ENCODE assay signal across 1 cellular context in genomic region chr2:27538839-27539450, GRCh38.
A peak's percentile ranks its signal among the peaks of the same experiment; 100 is the strongest.
TF ChIP-seq lines count a peak whose summit lies in the region.
"Not testable (repeated sequence)": the region's sequence is repeated elsewhere in the genome, so short reads cannot be mapped to it uniquely, and the experiment has no call there.

No MANE protein-coding gene starts in this region.

TF ChIP-seq in K562, 482 proteins besides CTCF, POLR2A, EP300 and RAD21:
- peak; percentile 12 to 62; a peak in 2 of 4 replicates for TF ChIP-seq TRIM24 (IDR thresholded peaks at IDR 0.05)
- peak; percentile 17 for TF ChIP-seq HDAC3 (IDR thresholded peaks at IDR 0.05; ENCODE audit: borderline replicate concordance, partially characterized antibody)
- TF ChIP-seq SMARCC2 (IDR thresholded peaks at IDR 0.05; ENCODE audit: low read depth): peak; percentile 62; the same call in 1 of the 2 replicates
- TF ChIP-seq ZBTB2 (IDR thresholded peaks at IDR 0.05): 0 out of 2 replicates have a peak, but pooled peaks have one; percentile 37
- TF ChIP-seq LEF1 (IDR thresholded peaks at IDR 0.05): 0 out of 2 replicates have a peak, but pooled peaks have one; percentile 28
- TF ChIP-seq CBFA2T2 (conservative IDR thresholded peaks at IDR 0.05): peak; percentile 83
- peak; percentile 79 for TF ChIP-seq NCOR1 (IDR thresholded peaks at IDR 0.05)
- peak; percentile 87 for TF ChIP-seq DPF2 (IDR thresholded peaks at IDR 0.05)
- TF ChIP-seq MEIS2 (IDR thresholded peaks at IDR 0.05; ENCODE audit: partially characterized antibody): peak; percentile 12
- TF ChIP-seq EP400 (IDR thresholded peaks at IDR 0.05): peak; percentile 64
- TF ChIP-seq SMARCE1 (IDR thresholded peaks at IDR 0.05): peak; percentile 68; the same call in 1 of the 2 replicates
- 0 out of 2 replicates have a peak, but pooled peaks have one; percentile 46 for TF ChIP-seq CXXC5 (CRISPR knock-in tag; IDR thresholded peaks at IDR 0.05)
- TF ChIP-seq FOXK2 (conservative IDR thresholded peaks at IDR 0.05 in 1 of 2, IDR thresholded peaks at IDR 0.05 in 1 of 2; ENCODE audit: low read depth in 2 of 2): peak; percentile 48 to 50; a peak in 2 of 4 replicates
- TF ChIP-seq MTA2 (IDR thresholded peaks at IDR 0.05; ENCODE audit: low read depth): peak; percentile 42; the same call in 1 of the 2 replicates
- peak; percentile 77 for TF ChIP-seq SMARCA4 (IDR thresholded peaks at IDR 0.05)
- peak; percentile 49; the same call in 1 of the 2 replicates for TF ChIP-seq NR2C1 (IDR thresholded peaks at IDR 0.05)
- 0 out of 2 replicates have a peak, but pooled peaks have one; percentile 16 for TF ChIP-seq NR2C1 (tag; IDR thresholded peaks at IDR 0.05)
- 0 out of 2 replicates have a peak, but pooled peaks have one; percentile 9 for TF ChIP-seq ZNF316 (IDR thresholded peaks at IDR 0.05)
- peak; percentile 34; the same call in 1 of the 2 replicates for TF ChIP-seq NBN (IDR thresholded peaks at IDR 0.05; ENCODE audit: low read depth)
- TF ChIP-seq SOX6 (IDR thresholded peaks at IDR 0.05): peak; percentile 91
- peak; percentile 57 for TF ChIP-seq L3MBTL2 (IDR thresholded peaks at IDR 0.05)
- TF ChIP-seq ESRRA (IDR thresholded peaks at IDR 0.05; ENCODE audit: borderline replicate concordance, low read depth): 0 out of 2 replicates have a peak, but pooled peaks have one; percentile 16
- not testable (repeated sequence) for TF ChIP-seq ATF1 (CRISPR knock-in tag; IDR thresholded peaks at IDR 0.05)
- 0 out of 2 replicates have a peak, but pooled peaks have one; percentile 42 for TF ChIP-seq ATF1 (tag; IDR thresholded peaks at IDR 0.05)
- peak; percentile 70 to 73 for TF ChIP-seq KDM1A (IDR thresholded peaks at IDR 0.05)
- peak; percentile 74 for TF ChIP-seq CEBPB (tag; IDR thresholded peaks at IDR 0.05)
- peak; percentile 37; the same call in 1 of the 2 replicates for TF ChIP-seq NFIC (IDR thresholded peaks at IDR 0.05)
- peak; percentile 86 for TF ChIP-seq ARID1B (IDR thresholded peaks at IDR 0.05)
- TF ChIP-seq, protein P1, sequence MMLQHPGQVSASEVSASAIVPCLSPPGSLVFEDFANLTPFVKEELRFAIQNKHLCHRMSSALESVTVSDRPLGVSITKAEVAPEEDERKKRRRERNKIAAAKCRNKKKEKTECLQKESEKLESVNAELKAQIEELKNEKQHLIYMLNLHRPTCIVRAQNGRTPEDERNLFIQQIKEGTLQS (IDR thresholded peaks at IDR 0.05): 0 out of 2 replicates have a peak, but pooled peaks have one; percentile 19
- TF ChIP-seq, protein P1 (CRISPR knock-in tag; conservative IDR thresholded peaks at IDR 0.05): not testable (repeated sequence)
- TF ChIP-seq TAL1 (IDR thresholded peaks at IDR 0.05): peak; percentile 76
- TF ChIP-seq MNT (conservative IDR thresholded peaks at IDR 0.05): peak; percentile 52 to 69; a peak in 3 of 4 replicates
- TF ChIP-seq, protein P2, sequence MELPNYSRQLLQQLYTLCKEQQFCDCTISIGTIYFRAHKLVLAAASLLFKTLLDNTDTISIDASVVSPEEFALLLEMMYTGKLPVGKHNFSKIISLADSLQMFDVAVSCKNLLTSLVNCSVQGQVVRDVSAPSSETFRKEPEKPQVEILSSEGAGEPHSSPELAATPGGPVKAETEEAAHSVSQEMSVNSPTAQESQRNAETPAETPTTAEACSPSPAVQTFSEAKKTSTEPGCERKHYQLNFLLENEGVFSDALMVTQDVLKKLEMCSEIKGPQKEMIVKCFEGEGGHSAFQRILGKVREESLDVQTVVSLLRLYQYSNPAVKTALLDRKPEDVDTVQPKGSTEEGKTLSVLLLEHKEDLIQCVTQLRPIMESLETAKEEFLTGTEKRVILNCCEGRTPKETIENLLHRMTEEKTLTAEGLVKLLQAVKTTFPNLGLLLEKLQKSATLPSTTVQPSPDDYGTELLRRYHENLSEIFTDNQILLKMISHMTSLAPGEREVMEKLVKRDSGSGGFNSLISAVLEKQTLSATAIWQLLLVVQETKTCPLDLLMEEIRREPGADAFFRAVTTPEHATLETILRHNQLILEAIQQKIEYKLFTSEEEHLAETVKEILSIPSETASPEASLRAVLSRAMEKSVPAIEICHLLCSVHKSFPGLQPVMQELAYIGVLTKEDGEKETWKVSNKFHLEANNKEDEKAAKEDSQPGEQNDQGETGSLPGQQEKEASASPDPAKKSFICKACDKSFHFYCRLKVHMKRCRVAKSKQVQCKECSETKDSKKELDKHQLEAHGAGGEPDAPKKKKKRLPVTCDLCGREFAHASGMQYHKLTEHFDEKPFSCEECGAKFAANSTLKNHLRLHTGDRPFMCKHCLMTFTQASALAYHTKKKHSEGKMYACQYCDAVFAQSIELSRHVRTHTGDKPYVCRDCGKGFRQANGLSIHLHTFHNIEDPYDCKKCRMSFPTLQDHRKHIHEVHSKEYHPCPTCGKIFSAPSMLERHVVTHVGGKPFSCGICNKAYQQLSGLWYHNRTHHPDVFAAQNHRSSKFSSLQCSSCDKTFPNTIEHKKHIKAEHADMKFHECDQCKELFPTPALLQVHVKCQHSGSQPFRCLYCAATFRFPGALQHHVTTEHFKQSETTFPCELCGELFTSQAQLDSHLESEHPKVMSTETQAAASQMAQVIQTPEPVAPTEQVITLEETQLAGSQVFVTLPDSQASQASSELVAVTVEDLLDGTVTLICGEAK (IDR thresholded peaks at IDR 0.05): 0 out of 2 replicates have a peak, but pooled peaks have one; percentile 21
- TF ChIP-seq, protein P2 (CRISPR knock-in tag; IDR thresholded peaks at IDR 0.05): not testable (repeated sequence)
- peak; percentile 62 for TF ChIP-seq ETV1 (tag; conservative IDR thresholded peaks at IDR 0.05; ENCODE audit: low read depth)
- TF ChIP-seq TCF3 (CRISPR knock-in tag; IDR thresholded peaks at IDR 0.05): peak; percentile 64
- 0 out of 4 replicates have a peak, but pooled peaks of 1 of the 2 experiments have one; percentile 28 for TF ChIP-seq ARNT (IDR thresholded peaks at IDR 0.05)
- TF ChIP-seq LARP7 (IDR thresholded peaks at IDR 0.05): 0 out of 2 replicates have a peak, but pooled peaks have one; percentile 10
- TF ChIP-seq CBFA2T3 (IDR thresholded peaks at IDR 0.05): peak; percentile 90
- TF ChIP-seq SMAD4 (CRISPR knock-in tag; conservative IDR thresholded peaks at IDR 0.05): peak; percentile 20; the same call in 1 of the 2 replicates
- peak; percentile 42; the same call in 1 of the 2 replicates for TF ChIP-seq CTBP1 (IDR thresholded peaks at IDR 0.05; ENCODE audit: borderline replicate concordance)
